Comparison of ENCODE assay signal across 11 cellular contexts in the genomic region with DNA sequence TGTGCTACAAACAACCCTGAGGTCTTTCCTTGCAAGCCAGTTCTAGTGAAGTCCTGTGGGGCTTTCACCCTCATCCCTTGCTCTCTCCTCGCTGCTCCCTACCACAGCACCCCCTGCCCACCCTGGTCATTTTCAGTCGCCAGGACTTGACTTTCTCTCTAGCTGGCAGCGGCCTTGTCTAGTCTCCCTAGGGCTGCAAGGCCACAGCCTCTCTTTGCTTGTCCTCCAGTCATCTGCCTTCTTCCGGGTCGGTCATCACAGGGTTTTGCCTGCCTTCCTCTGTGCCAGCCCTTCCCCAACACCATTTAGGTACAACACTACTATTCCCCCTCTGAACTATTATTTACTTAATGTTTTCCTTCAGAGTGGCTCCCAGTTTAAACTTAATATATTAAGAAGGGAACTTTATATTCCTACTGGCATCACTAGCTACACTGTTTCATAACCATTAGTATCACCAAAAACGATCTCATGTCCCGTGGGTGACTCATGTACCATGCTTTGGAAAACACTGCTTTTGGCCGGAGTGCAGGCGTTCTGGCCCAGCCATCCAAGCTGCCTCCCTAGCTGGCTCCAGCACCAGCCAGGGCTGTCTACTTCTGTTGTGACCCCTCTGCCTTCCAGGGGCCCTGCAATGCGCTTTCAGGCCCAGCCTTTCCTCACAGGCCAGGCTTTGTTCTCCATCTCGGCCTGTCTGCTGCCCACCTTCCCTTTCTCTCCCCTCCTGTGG. TPM values are rescaled to one million over a fixed set of nuclear protein-coding genes. Genes with fewer than 3 reads are reported as not detected.
A peak's percentile ranks its signal among the peaks of the same experiment; 100 is the strongest.
DNase-seq lines count a peak whose midpoint lies in the region; ATAC-seq and TF ChIP-seq lines count a peak whose summit lies in the region.
"Had no signal": no experiment of that assay in that cellular context is flagged by ENCODE, and none has a peak within 500 bp of the region (broad histone marks: within the 10 kb centered on the region; RNA-seq: fewer than 3 reads in every experiment).

No MANE protein-coding gene starts in this region.

- H3K4me1 Mint-ChIP-seq in activated naive CD8-positive, alpha-beta T cell treated with anti-CD3 and anti-CD28 coated beads, Interleukin-2, amount 10 ng/mL, durations not matched to agents 7 days and 5 days: peaks cover 4% of the 10 kb centered on the region
- peaks cover 1% of the 10 kb centered on the region for H3K4me1 Mint-ChIP-seq in activated naive CD8-positive, alpha-beta T cell treated with anti-CD3 and anti-CD28 coated beads for 36 hours
- H3K4me1 Mint-ChIP-seq in central memory CD8-positive, alpha-beta T cell: no peaks in the 10 kb centered on the region
- no peaks in the 10 kb centered on the region for H3K4me1 Mint-ChIP-seq in T-helper 17 cell

- H3K4me3 ChIP-seq in vagina: no peak overlapping the region
- H3K4me3 ChIP-seq: thyroid gland had no signal

- ATAC-seq in activated naive CD8-positive, alpha-beta T cell treated with anti-CD3 and anti-CD28 coated beads, Interleukin-2, amount 10 ng/mL, durations not matched to agents 7 days and 5 days (ENCODE audit: low read depth): no peak
- no peak for ATAC-seq in central memory CD8-positive, alpha-beta T cell (replicated peaks; ENCODE audit: extremely low read depth, poor library complexity, severe bottlenecking)
- no peak for ATAC-seq in GM21447 (IDR thresholded peaks at IDR 0.05; ENCODE audit: unreplicated experiment)
- ATAC-seq in T-helper 17 cell: no peak

- H3K27me3 Mint-ChIP-seq in activated naive CD8-positive, alpha-beta T cell treated with anti-CD3 and anti-CD28 coated beads, Interleukin-2, amount 10 ng/mL, durations not matched to agents 7 days and 5 days: no peaks in the 10 kb centered on the region
- H3K27me3 Mint-ChIP-seq in activated naive CD8-positive, alpha-beta T cell treated with anti-CD3 and anti-CD28 coated beads for 36 hours: no peaks in the 10 kb centered on the region
- no peaks in the 10 kb centered on the region for H3K27me3 Mint-ChIP-seq in central memory CD8-positive, alpha-beta T cell
- no peaks in the 10 kb centered on the region for H3K27me3 Mint-ChIP-seq in T-helper 17 cell
- H3K27me3 Mint-ChIP-seq: activated B cell treated with CpG ODN at 0.5 μM for 24 hours; activated T-helper 17 cell treated with anti-CD3 and anti-CD28 coated beads, Interleukin-2, amount 50 U/mL, for 72 hours had no signal

- peaks cover 28% of the 10 kb centered on the region for H3K4me1 ChIP-seq in vagina

- intact Hi-C loops in vagina (cut with DNase I): no loop called here

- POLR2A ChIA-PET in activated naive CD8-positive, alpha-beta T cell treated with anti-CD3 and anti-CD28 coated beads, Interleukin-2, amount 10 ng/mL, durations not matched to agents 7 days and 5 days (lab: Charles Lee): interaction anchor here (0.8 kb wide), 1 partner anchor 13 kb away, joined by 3 read pairs; no protein-coding TSS in a partner anchor

- H3K36me3 ChIP-seq in vagina: peaks cover 0 to 23% of the 10 kb centered on the region in 2 donors
- H3K36me3 ChIP-seq: thyroid gland had no signal

- peak overlapping the region; percentile 9 for H3K27ac Mint-ChIP-seq in activated naive CD8-positive, alpha-beta T cell treated with anti-CD3 and anti-CD28 coated beads, Interleukin-2, amount 10 ng/mL, durations not matched to agents 7 days and 5 days
- no peak overlapping the region for H3K27ac Mint-ChIP-seq in activated naive CD8-positive, alpha-beta T cell treated with anti-CD3 and anti-CD28 coated beads for 36 hours
- H3K27ac Mint-ChIP-seq in central memory CD8-positive, alpha-beta T cell (ENCODE audit: low read depth): peak overlapping the region; percentile 58
- H3K27ac Mint-ChIP-seq in T-helper 17 cell: no peak overlapping the region
- H3K27ac Mint-ChIP-seq: activated B cell treated with CpG ODN at 0.5 μM for 24 hours; activated T-helper 17 cell treated with anti-CD3 and anti-CD28 coated beads, Interleukin-2, amount 50 U/mL, for 72 hours had no signal

- no peak for TF ChIP-seq CTCF in vagina (IDR thresholded peaks at IDR 0.05)

- H3K27ac ChIP-seq in vagina: peak overlapping the region; percentile 82
- H3K27ac ChIP-seq: thyroid gland had no signal

- no peak for DNase-seq in activated naive CD8-positive, alpha-beta T cell treated with anti-CD3 and anti-CD28 coated beads, Interleukin-2, amount 10 ng/mL, durations not matched to agents 7 days and 5 days
- DNase-seq in activated naive CD8-positive, alpha-beta T cell treated with anti-CD3 and anti-CD28 coated beads for 36 hours: no peak
- DNase-seq in central memory CD8-positive, alpha-beta T cell (ENCODE audit: low spot score in 2 of 2): no peak
- peak; percentile 59 to 66 for DNase-seq in lung microvascular endothelial cell (ENCODE audit: low read depth in 2 of 2)
- no peak for DNase-seq in vagina (ENCODE audit: extremely low spot score in 2 of 2)
- no peak for DNase-seq in mucosa of gallbladder (ENCODE audit: low spot score)
- no peak for DNase-seq in T-helper 17 cell

- peaks cover 10% of the 10 kb centered on the region for H3K36me3 Mint-ChIP-seq in activated naive CD8-positive, alpha-beta T cell treated with anti-CD3 and anti-CD28 coated beads, Interleukin-2, amount 10 ng/mL, durations not matched to agents 7 days and 5 days
- H3K36me3 Mint-ChIP-seq in activated naive CD8-positive, alpha-beta T cell treated with anti-CD3 and anti-CD28 coated beads for 36 hours: peaks cover 20% of the 10 kb centered on the region
- no peaks in the 10 kb centered on the region for H3K36me3 Mint-ChIP-seq in central memory CD8-positive, alpha-beta T cell (ENCODE audit: insufficient read depth)
- peaks cover 2% of the 10 kb centered on the region for H3K36me3 Mint-ChIP-seq in T-helper 17 cell (ENCODE audit: low read depth)

- TF ChIP-seq POLR2A in vagina (IDR thresholded peaks at IDR 0.05): no peak

- H3K9me3 ChIP-seq in vagina (no peaks in the 10 kb centered on the region), T-helper 17 cell (ENCODE audit: control insufficient read depth, low read length, poor library complexity, severe bottlenecking) (no peaks in the 10 kb centered on the region)
- H3K9me3 ChIP-seq: thyroid gland had no signal

- H3K27me3 ChIP-seq in vagina: no peaks in the 10 kb centered on the region
- H3K27me3 ChIP-seq: thyroid gland had no signal

- no peaks in the 10 kb centered on the region for H3K9me3 Mint-ChIP-seq in activated naive CD8-positive, alpha-beta T cell treated with anti-CD3 and anti-CD28 coated beads, Interleukin-2, amount 10 ng/mL, durations not matched to agents 7 days and 5 days
- H3K9me3 Mint-ChIP-seq in activated naive CD8-positive, alpha-beta T cell treated with anti-CD3 and anti-CD28 coated beads for 36 hours: no peaks in the 10 kb centered on the region
- H3K9me3 Mint-ChIP-seq in central memory CD8-positive, alpha-beta T cell: no peaks in the 10 kb centered on the region
- H3K9me3 Mint-ChIP-seq: activated B cell treated with CpG ODN at 0.5 μM for 24 hours; activated T-helper 17 cell treated with anti-CD3 and anti-CD28 coated beads, Interleukin-2, amount 50 U/mL, for 72 hours had no signal

- no peak overlapping the region for H3K4me3 Mint-ChIP-seq in activated naive CD8-positive, alpha-beta T cell treated with anti-CD3 and anti-CD28 coated beads, Interleukin-2, amount 10 ng/mL, durations not matched to agents 7 days and 5 days
- no peak overlapping the region for H3K4me3 Mint-ChIP-seq in activated naive CD8-positive, alpha-beta T cell treated with anti-CD3 and anti-CD28 coated beads for 36 hours
- H3K4me3 Mint-ChIP-seq in central memory CD8-positive, alpha-beta T cell: no peak overlapping the region
- no peak overlapping the region for H3K4me3 Mint-ChIP-seq in T-helper 17 cell
- H3K4me3 Mint-ChIP-seq: activated B cell treated with CpG ODN at 0.5 μM for 24 hours; activated T-helper 17 cell treated with anti-CD3 and anti-CD28 coated beads, Interleukin-2, amount 50 U/mL, for 72 hours had no signal

RNA-seq across cellular contexts. Expression of a gene that starts 21.4 kb away (rescaled TPM):
- total RNA-seq in activated naive CD8-positive, alpha-beta T cell treated with anti-CD3 and anti-CD28 coated beads, Interleukin-2, amount 10 ng/mL, durations not matched to agents 7 days and 5 days: 10 to 100 TPM; 32.0 to 34.6 TPM
- total RNA-seq in activated naive CD8-positive, alpha-beta T cell treated with anti-CD3 and anti-CD28 coated beads for 36 hours: 10 to 100 TPM; 45.0 to 49.0 TPM
- total RNA-seq in lung microvascular endothelial cell (3.4 and 9.4 TPM in 2 replicates), vagina (27.3 TPM), mucosa of gallbladder (35.6 TPM), T-helper 17 cell (10 to 100 TPM in 1 of 2 donors, 1 to 10 TPM in 1; 5.2 to 16.3 TPM)

Comparison
In these comparisons a context has a peak if more than half of its experiments do, and no peak if none do; other contexts are left out.
1. H3K27ac Mint-ChIP-seq: peak in activated naive CD8-positive, alpha-beta T cell treated with anti-CD3 and anti-CD28 coated beads, Interleukin-2, amount 10 ng/mL, durations not matched to agents 7 days and 5 days (single experiment) and central memory CD8-positive, alpha-beta T cell (single experiment); none in activated naive CD8-positive, alpha-beta T cell treated with anti-CD3 and anti-CD28 coated beads for 36 hours (single experiment) and T-helper 17 cell (single experiment).
2. DNase-seq: peak in lung microvascular endothelial cell (2 of 2); none in activated naive CD8-positive, alpha-beta T cell treated with anti-CD3 and anti-CD28 coated beads, Interleukin-2, amount 10 ng/mL, durations not matched to agents 7 days and 5 days (single experiment), activated naive CD8-positive, alpha-beta T cell treated with anti-CD3 and anti-CD28 coated beads for 36 hours (single experiment), central memory CD8-positive, alpha-beta T cell (0 of 2), vagina (0 of 2), mucosa of gallbladder (single experiment) and T-helper 17 cell (0 of 3).